Comparison of ENCODE assay signal across 10 cellular contexts in the genomic region with DNA sequence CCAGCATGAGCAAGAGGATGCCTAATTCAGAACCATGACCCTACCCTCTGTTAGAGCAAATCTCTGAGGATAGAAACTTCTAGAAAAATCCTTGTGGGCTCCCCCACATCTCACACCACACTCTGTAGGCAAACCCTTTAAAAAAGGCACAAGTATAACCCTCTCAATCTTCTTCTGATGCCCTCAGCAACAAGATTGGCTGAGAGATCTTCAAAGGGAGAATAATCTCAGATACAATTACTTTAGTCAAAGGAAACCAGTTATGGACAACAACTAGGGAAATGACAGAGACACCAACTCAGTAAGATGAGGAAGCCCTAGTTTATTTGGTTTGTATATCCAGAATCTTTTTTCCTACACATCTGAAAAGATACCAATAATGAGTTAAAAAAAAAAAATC. TPM values are rescaled to one million over a fixed set of nuclear protein-coding genes. Genes with fewer than 3 reads are reported as not detected.
DNase-seq lines count a peak whose midpoint lies in the region; ATAC-seq and TF ChIP-seq lines count a peak whose summit lies in the region.
"Had no signal": no experiment of that assay in that cellular context is flagged by ENCODE, and none has a peak within 500 bp of the region (broad histone marks: within the 10 kb centered on the region; RNA-seq: fewer than 3 reads in every experiment).

No MANE protein-coding gene starts in this region.

- no peak overlapping the region for H3K4me3 Mint-ChIP-seq in stimulated activated effector memory CD8-positive, alpha-beta T cell treated with anti-CD3 and anti-CD28 coated beads, Interleukin-12 subunit alpha, Interleukin-12 subunit beta, amount 100 ng/mL, for 72 hours
- H3K4me3 Mint-ChIP-seq: dendritic cell treated with granulocyte-macrophage colony-stimulating factor and Interleukin-4, amounts not matched to agents 40 ng/mL and 50 ng/mL, for 4 days had no signal

- intact Hi-C loops in esophagus squamous epithelium (cut with DNase I) = no loop called here

- TF ChIP-seq RAD21 in SK-N-SH (IDR thresholded peaks at IDR 0.05; ENCODE audit: low read length) = no peak

- no peak overlapping the region for H3K4me3 ChIP-seq in SK-N-SH (ENCODE audit: low read depth in 2 of 2, low read length in 1 of 2)
- no peak overlapping the region for H3K4me3 ChIP-seq in RWPE2 (ENCODE audit: severe bottlenecking)
- H3K4me3 ChIP-seq in esophagus squamous epithelium = no peak overlapping the region

- H3K27me3 ChIP-seq in SK-N-SH (ENCODE audit: insufficient read depth) = no peaks in the 10 kb centered on the region
- H3K27me3 ChIP-seq in RWPE2 (ENCODE audit: insufficient read depth, poor library complexity, severe bottlenecking) = no peaks in the 10 kb centered on the region
- H3K27me3 ChIP-seq in esophagus squamous epithelium = no peaks in the 10 kb centered on the region

- peak overlapping the region; percentile 64; the same call in 1 of the 2 replicates for H2AFZ ChIP-seq in SK-N-SH (ENCODE audit: low read depth)

- H3K4me1 Mint-ChIP-seq in stimulated activated effector memory CD8-positive, alpha-beta T cell treated with anti-CD3 and anti-CD28 coated beads, Interleukin-12 subunit alpha, Interleukin-12 subunit beta, amount 100 ng/mL, for 72 hours = peaks cover 50% of the 10 kb centered on the region

- DNase-seq in SK-N-SH = no peak
- DNase-seq in RWPE2 (ENCODE audit: low spot score) = no peak
- no peak for DNase-seq in esophagus squamous epithelium (lab: John Stamatoyannopoulos, UW)
- no peak for DNase-seq in stimulated activated effector memory CD8-positive, alpha-beta T cell treated with anti-CD3 and anti-CD28 coated beads, Interleukin-12 subunit alpha, Interleukin-12 subunit beta, amount 100 ng/mL, for 72 hours (ENCODE audit: low spot score in 2 of 2)
- DNase-seq in DMS114 treated with DMSO at 0.1 percent for 48 hours (lab: John Stamatoyannopoulos, UW; ENCODE audit: unreplicated experiment) = no peak
- no peak for DNase-seq in NCI-H774 (lab: John Stamatoyannopoulos, UW)
- DNase-seq: SIG-M5 had no signal

- no peaks in the 10 kb centered on the region for H4K20me1 ChIP-seq in SK-N-SH (ENCODE audit: insufficient read depth)

- POLR2A ChIA-PET in SK-N-SH (lab: Yijun Ruan, JAX) = no interaction called here

- H3K27ac Mint-ChIP-seq in stimulated activated effector memory CD8-positive, alpha-beta T cell treated with anti-CD3 and anti-CD28 coated beads, Interleukin-12 subunit alpha, Interleukin-12 subunit beta, amount 100 ng/mL, for 72 hours = peak overlapping the region; percentile 85
- H3K27ac Mint-ChIP-seq: dendritic cell treated with granulocyte-macrophage colony-stimulating factor and Interleukin-4, amounts not matched to agents 40 ng/mL and 50 ng/mL, for 4 days had no signal

- no peaks in the 10 kb centered on the region for H3K9me2 ChIP-seq in SK-N-SH

- no peak for ATAC-seq in SK-N-SH treated with all-trans-retinoic acid at 6 μM for 48 hours
- ATAC-seq in RWPE2 (ENCODE audit: low read depth) = no peak
- no peak for ATAC-seq in stimulated activated effector memory CD8-positive, alpha-beta T cell treated with anti-CD3 and anti-CD28 coated beads, Interleukin-12 subunit alpha, Interleukin-12 subunit beta, amount 100 ng/mL, for 72 hours
- ATAC-seq in esophagus mucosa = no peak

- H3K36me3 ChIP-seq in SK-N-SH (replicated peaks in 1 of 2; ENCODE audit: control insufficient read depth in 1 of 2, insufficient read depth in 2 of 2, low read length in 1 of 2) (no peaks in the 10 kb centered on the region), RWPE2 (ENCODE audit: low read depth) (no peaks in the 10 kb centered on the region), esophagus squamous epithelium (no peaks in the 10 kb centered on the region)

- H3K36me3 Mint-ChIP-seq in stimulated activated effector memory CD8-positive, alpha-beta T cell treated with anti-CD3 and anti-CD28 coated beads, Interleukin-12 subunit alpha, Interleukin-12 subunit beta, amount 100 ng/mL, for 72 hours = no peaks in the 10 kb centered on the region

- peak overlapping the region; percentile 69 for H3K9ac ChIP-seq in SK-N-SH

- H3K4me1 ChIP-seq in SK-N-SH (ENCODE audit: control insufficient read depth in 1 of 2, insufficient read depth in 2 of 2, low read depth in 1 of 2, low read length in 1 of 2) = peaks cover 6 to 14% of the 10 kb centered on the region in 2 experiments; a peak in 3 of 4 replicates
- H3K4me1 ChIP-seq in RWPE2 (ENCODE audit: insufficient read depth, poor library complexity, severe bottlenecking) = peaks cover 29% of the 10 kb centered on the region
- peaks cover 20 to 57% (median 20%) of the 10 kb centered on the region in 3 donors for H3K4me1 ChIP-seq in esophagus squamous epithelium

- peak overlapping the region; percentile 72; the same call in 1 of the 2 replicates for H3K4me2 ChIP-seq in SK-N-SH

- no peaks in the 10 kb centered on the region for H3K9me3 Mint-ChIP-seq in stimulated activated effector memory CD8-positive, alpha-beta T cell treated with anti-CD3 and anti-CD28 coated beads, Interleukin-12 subunit alpha, Interleukin-12 subunit beta, amount 100 ng/mL, for 72 hours
- H3K9me3 Mint-ChIP-seq: dendritic cell treated with granulocyte-macrophage colony-stimulating factor and Interleukin-4, amounts not matched to agents 40 ng/mL and 50 ng/mL, for 4 days had no signal

- H3K79me2 ChIP-seq in SK-N-SH (ENCODE audit: insufficient read depth) = no peaks in the 10 kb centered on the region

- H3K27ac ChIP-seq in SK-N-SH (ENCODE audit: low read depth in 2 of 2, low read length in 1 of 2) (peak overlapping the region; percentile 75 to 98; a peak in 3 of 4 replicates), RWPE2 (ENCODE audit: poor library complexity, severe bottlenecking) (peak overlapping the region; percentile 97), esophagus squamous epithelium (peak overlapping the region; percentile 72 to 90 (median 86))

- CTCF ChIA-PET in SK-N-SH (lab: Yijun Ruan, JAX) = no interaction called here

- TF ChIP-seq CTCF in SK-N-SH (IDR thresholded peaks at IDR 0.05) = no peak
- TF ChIP-seq CTCF in RWPE2 (IDR thresholded peaks at IDR 0.05; ENCODE audit: poor library complexity, severe bottlenecking) = no peak
- TF ChIP-seq CTCF in esophagus squamous epithelium (IDR thresholded peaks at IDR 0.05) = no peak

- no peaks in the 10 kb centered on the region for H3K9me3 ChIP-seq in SK-N-SH
- H3K9me3 ChIP-seq in RWPE2 (ENCODE audit: severe bottlenecking) = no peaks in the 10 kb centered on the region
- H3K9me3 ChIP-seq in esophagus squamous epithelium = no peaks in the 10 kb centered on the region

- no peak for TF ChIP-seq POLR2A in esophagus squamous epithelium (IDR thresholded peaks at IDR 0.05)

- peaks cover 35% of the 10 kb centered on the region for H3F3A ChIP-seq in SK-N-SH (replicated peaks; ENCODE audit: insufficient read depth)

- TF ChIP-seq EP300 in SK-N-SH (IDR thresholded peaks at IDR 0.05; ENCODE audit: borderline replicate concordance in 1 of 2, low read depth in 1 of 2, low read length in 1 of 2) = no peak

TF ChIP-seq in SK-N-SH, 30 proteins besides CTCF, POLR2A, EP300 and RAD21 (continues in another document):
- TF ChIP-seq MXI1 (IDR thresholded peaks at IDR 0.05; ENCODE audit: low read depth, low read length) (no peak), MAX (IDR thresholded peaks at IDR 0.05; ENCODE audit: low read depth) (no peak)

TF ChIP-seq in SK-N-SH treated with all-trans-retinoic acid at 6 μM for 48 hours, 23 proteins besides CTCF, POLR2A, EP300 and RAD21:
- TF ChIP-seq RARB (CRISPR knock-in tag; IDR thresholded peaks at IDR 0.05) = no peak
- no peak for TF ChIP-seq ZFP30 (CRISPR knock-in tag; IDR thresholded peaks at IDR 0.05)
- no peak for TF ChIP-seq GLIS3 (CRISPR knock-in tag; IDR thresholded peaks at IDR 0.05)
- no peak for TF ChIP-seq ZNF565 (CRISPR knock-in tag; conservative IDR thresholded peaks at IDR 0.05; ENCODE audit: low read depth)

RNA-seq across cellular contexts. Expression of gene LIF, which starts 49.2 kb away (rescaled TPM):
- 24.6 and 36.5 TPM in 2 replicates for polyA plus RNA-seq in SK-N-SH (2012; rRNA removed)
- 3.6 and 4.4 TPM in 2 replicates for polyA plus RNA-seq in SK-N-SH (2012; cell fraction: cytosol; rRNA removed)
- polyA plus RNA-seq in SK-N-SH (2012; cell fraction: nucleus; rRNA removed) = 95.4 and 196 TPM in 2 replicates
- total RNA-seq in esophagus squamous epithelium (under 1 TPM; 0.08 to 0.76 (median 0.10) TPM), esophagus mucosa (0.24 TPM)
